ENCODE assay signal across 11 cellular contexts in the genomic region with DNA sequence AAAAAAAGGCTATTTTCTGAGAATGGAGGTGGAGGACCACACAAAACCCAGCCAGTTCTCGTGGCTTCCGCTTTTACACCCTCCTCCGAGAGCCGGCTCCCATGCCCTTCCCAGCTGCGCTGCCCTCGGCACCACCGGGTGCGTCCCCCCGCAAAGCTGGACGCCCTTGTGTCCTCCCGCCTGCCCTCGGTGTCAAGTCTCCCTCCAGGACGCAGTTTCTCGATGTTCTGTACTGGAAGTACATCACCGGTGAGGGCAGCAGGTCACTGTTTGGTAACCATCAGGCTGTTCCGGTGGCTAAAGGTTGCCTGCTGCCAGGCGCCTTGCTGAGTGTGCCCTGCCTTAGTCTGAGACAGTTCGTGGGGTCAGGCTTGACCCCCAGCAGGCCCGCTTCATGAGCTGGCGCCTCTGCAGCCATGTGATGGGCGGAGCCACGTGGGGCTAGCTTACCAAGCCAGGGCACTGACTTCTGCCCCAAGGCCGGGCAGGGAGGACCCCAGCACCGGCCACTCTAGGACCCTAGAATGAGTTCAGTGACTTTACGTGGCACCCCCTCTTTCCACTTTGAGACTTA. TPM values are rescaled to one million over a fixed set of nuclear protein-coding genes. Genes with fewer than 3 reads are reported as not detected.
DNase-seq lines count a peak whose midpoint lies in the region; ATAC-seq and TF ChIP-seq lines count a peak whose summit lies in the region.
"Had no signal": no experiment of that assay in that cellular context is flagged by ENCODE, and none has a peak within 500 bp of the region (broad histone marks: within the 10 kb centered on the region; RNA-seq: fewer than 3 reads in every experiment).

No MANE protein-coding gene starts in this region.

- H3K27ac Mint-ChIP-seq in nephron progenitor cell = no peak overlapping the region

- H3K27ac ChIP-seq in right atrium auricular region (peak overlapping the region; percentile 95 to 97), duodenal mucosa (ENCODE audit: low read depth, low read length) (peak overlapping the region; percentile 3), uterus (peak overlapping the region; percentile 95 to 98), brain microvascular endothelial cell (no peak overlapping the region)

- no peaks in the 10 kb centered on the region for H3K36me3 ChIP-seq in right atrium auricular region
- H3K36me3 ChIP-seq in duodenal mucosa (ENCODE audit: control insufficient read depth in 1 of 2, insufficient read depth in 2 of 2, low read length in 2 of 2) = no peaks in the 10 kb centered on the region
- H3K36me3 ChIP-seq in uterus = no peaks in the 10 kb centered on the region
- H3K36me3 ChIP-seq in brain microvascular endothelial cell (replicated peaks) = no peaks in the 10 kb centered on the region

- no peaks in the 10 kb centered on the region for H3K27me3 ChIP-seq in right atrium auricular region
- no peaks in the 10 kb centered on the region for H3K27me3 ChIP-seq in duodenal mucosa (ENCODE audit: control insufficient read depth in 1 of 2, insufficient read depth in 2 of 2, low read length in 2 of 2)
- no peaks in the 10 kb centered on the region for H3K27me3 ChIP-seq in uterus
- no peaks in the 10 kb centered on the region for H3K27me3 ChIP-seq in brain microvascular endothelial cell (replicated peaks)

- intact Hi-C loops in Right ventricle myocardium superior (cut with DNase I) = no loop called here
- intact Hi-C loops in uterus (cut with DNase I; ENCODE audit: low total_unique reads) = no loop called here

- H3K4me3 ChIP-seq in right atrium auricular region (peak overlapping the region in 1 of 2 donors; percentile 65), duodenal mucosa (ENCODE audit: low read depth in 1 of 2, low read length in 2 of 2) (no peak overlapping the region), uterus (no peak overlapping the region), brain microvascular endothelial cell (ENCODE audit: low read depth, low read length) (no peak overlapping the region)

- no peak for ATAC-seq in Right ventricle myocardium superior (ENCODE audit: poor library complexity)
- no peak for ATAC-seq in HG02870 (IDR thresholded peaks at IDR 0.05; ENCODE audit: unreplicated experiment)

- peak overlapping the region; percentile 40 for H3K4me3 Mint-ChIP-seq in nephron progenitor cell

- TF ChIP-seq CTCF in right atrium auricular region (IDR thresholded peaks at IDR 0.05) (no peak), nephron progenitor cell (IDR thresholded peaks at IDR 0.05) (no peak), uterus (IDR thresholded peaks at IDR 0.05) (no peak), brain microvascular endothelial cell (IDR thresholded peaks at IDR 0.05; ENCODE audit: low read depth, low read length, missing control alignments) (no peak)

- no peaks in the 10 kb centered on the region for H3K36me3 Mint-ChIP-seq in nephron progenitor cell (ENCODE audit: low read depth)

- no peak overlapping the region for H3K9ac ChIP-seq in duodenal mucosa (ENCODE audit: low read depth in 1 of 2, low read length in 2 of 2)

- in situ Hi-C loops in brain microvascular endothelial cell (cut with HindIII; ENCODE audit: low pct_ligation_motif_present, low sequenced_read_pairs) = no loop called here

- H3K4me1 ChIP-seq in right atrium auricular region (peaks cover 0 to 89% of the 10 kb centered on the region in 2 donors), duodenal mucosa (ENCODE audit: control insufficient read depth in 1 of 2, insufficient read depth in 2 of 2, low read length in 2 of 2) (peaks cover 77 to 81% of the 10 kb centered on the region in 2 donors), uterus (peaks cover 0 to 11% of the 10 kb centered on the region in 2 donors)

- no peaks in the 10 kb centered on the region for H3K9me3 ChIP-seq in right atrium auricular region
- no peaks in the 10 kb centered on the region for H3K9me3 ChIP-seq in duodenal mucosa (ENCODE audit: control insufficient read depth in 1 of 2, low read length in 2 of 2)
- H3K9me3 ChIP-seq in uterus = no peaks in the 10 kb centered on the region

- H3K9me3 Mint-ChIP-seq in nephron progenitor cell = no peaks in the 10 kb centered on the region

- TF ChIP-seq POLR2A in uterus (IDR thresholded peaks at IDR 0.05) = no peak

- H3K4me1 Mint-ChIP-seq in nephron progenitor cell = peaks cover 92% of the 10 kb centered on the region

- H3K27me3 Mint-ChIP-seq in nephron progenitor cell (ENCODE audit: low read depth, poor library complexity) = no peaks in the 10 kb centered on the region

- DNase-seq in right atrium auricular region (ENCODE audit: low spot score) (no peak), Right ventricle myocardium superior (no peak), nephron progenitor cell (no peak), uterus (no peak), brain microvascular endothelial cell (no peak), NCI-H526 treated with DMSO at 0.1 percent for 48 hours (lab: John Stamatoyannopoulos, UW) (no peak)
- DNase-seq: activated effector memory CD4-positive, alpha-beta T cell treated with anti-CD3 and anti-CD28 coated beads, Interleukin-2, amount 50 U/mL, for 16 hours; AML-193; hippocampal formation had no signal

RNA-seq across cellular contexts. Expression of a gene that starts 34.6 kb away (rescaled TPM):
- total RNA-seq in right atrium auricular region = 10 to 100 TPM; 25.5 to 30.3 TPM
- total RNA-seq in Right ventricle myocardium superior = 34.2 TPM
- total RNA-seq in uterus = 10 to 100 TPM; 15.1 to 65.9 (median 22.7) TPM
